ENCODE assay signal across 8 cellular contexts in the genomic region with DNA sequence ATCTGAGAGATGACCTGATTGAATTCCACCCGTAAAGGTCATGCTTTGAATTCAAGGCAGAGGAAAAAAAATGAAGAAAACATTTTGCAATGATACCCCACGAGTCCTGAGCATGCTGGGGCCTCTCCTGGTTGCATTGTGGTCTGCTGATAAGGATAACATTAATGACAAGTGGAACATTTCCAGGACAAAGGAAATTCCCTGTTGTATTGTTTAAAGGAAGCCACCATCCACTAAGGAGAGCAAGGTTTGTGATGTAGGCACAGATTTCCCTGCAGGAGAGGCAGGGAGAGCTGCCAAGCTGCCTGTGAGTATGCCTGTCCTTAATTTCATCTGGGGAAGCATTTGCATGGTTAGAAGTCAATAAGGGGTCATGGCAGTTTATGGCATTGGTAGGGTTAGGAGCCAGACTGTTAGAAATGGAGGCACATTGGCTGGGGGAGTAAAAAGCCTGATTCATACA. TPM values are rescaled to one million over a fixed set of nuclear protein-coding genes. Genes with fewer than 3 reads are reported as not detected.
DNase-seq lines count a peak whose midpoint lies in the region; ATAC-seq and TF ChIP-seq lines count a peak whose summit lies in the region.

No MANE protein-coding gene starts in this region.

- H3K9me3 Mint-ChIP-seq in GM23338 = 0 out of 3 replicates have a peak, but pooled peaks cover 3% of the 10 kb centered on the region

- no peaks in the 10 kb centered on the region for H3K36me3 Mint-ChIP-seq in GM23338 (ENCODE audit: low read depth)

- H3K27me3 Mint-ChIP-seq in GM23338 (ENCODE audit: insufficient read depth, low read depth, poor library complexity) = peaks cover 3% of the 10 kb centered on the region

- no peak for DNase-seq in GM23338 (ENCODE audit: low spot score)
- DNase-seq in SW480 (ENCODE audit: low spot score) = peak; percentile 23
- DNase-seq in glomerular endothelial cell (ENCODE audit: extremely low read depth, low read depth, low spot score) = peak; percentile 94
- DNase-seq in spleen = no peak
- no peak for DNase-seq in omental fat pad (ENCODE audit: low spot score)
- DNase-seq in C1 segment of cervical spinal cord (lab: John Stamatoyannopoulos, UW) = no peak

- H3K4me1 ChIP-seq in GM23338 (ENCODE audit: insufficient read depth) = peaks cover 59% of the 10 kb centered on the region
- peaks cover 91 to 100% (median 99%) of the 10 kb centered on the region in 6 donors for H3K4me1 ChIP-seq in spleen

- intact Hi-C loops in spleen (cut with DNase I; ENCODE audit: low total_unique reads) = no loop called here

- H3K4me3 ChIP-seq in GM23338 = no peak overlapping the region
- H3K4me3 ChIP-seq in spleen = peak overlapping the region in 2 of 8 donors; percentile 21 to 57

- no peak for TF ChIP-seq POLR2A in spleen (IDR thresholded peaks at IDR 0.05)

- no peak overlapping the region for H3K4me3 Mint-ChIP-seq in GM23338

- no peaks in the 10 kb centered on the region for H3K9me3 ChIP-seq in spleen

- no peaks in the 10 kb centered on the region for H3K27me3 ChIP-seq in GM23338 (ENCODE audit: insufficient read depth)
- no peaks in the 10 kb centered on the region for H3K27me3 ChIP-seq in spleen (replicated peaks in 1 of 7)

- ATAC-seq in GM23338 (peak; percentile 40; the same call in 2 of the 3 replicates), omental fat pad (ENCODE audit: low FRiP score) (no peak), GM18519 (IDR thresholded peaks at IDR 0.05; ENCODE audit: low FRiP score, unreplicated experiment) (no peak), HG03139 (IDR thresholded peaks at IDR 0.05; ENCODE audit: unreplicated experiment) (no peak)

- peak overlapping the region; percentile 36 for H3K4me2 ChIP-seq in GM23338

- H3K4me1 Mint-ChIP-seq in GM23338 = peaks cover 58% of the 10 kb centered on the region

- H3F3A ChIP-seq in GM23338 (replicated peaks; ENCODE audit: low read depth) = 0 out of 2 replicates have a peak, but pooled peaks cover 3% of the 10 kb centered on the region

- H3K36me3 ChIP-seq in GM23338 (ENCODE audit: insufficient read depth) = no peaks in the 10 kb centered on the region; the same call in 1 of the 2 replicates
- peaks cover 0 to 37% (median 0%) of the 10 kb centered on the region in 6 donors for H3K36me3 ChIP-seq in spleen

- WGBS in spleen, 5 donors = 11 to 42% (median 15%) methylated on average over 2 of the region's 2 CpGs

- no peak overlapping the region for H3K27ac Mint-ChIP-seq in GM23338

- no peaks in the 10 kb centered on the region for H3K79me2 ChIP-seq in GM23338 (replicated peaks; ENCODE audit: insufficient read depth)

- H2AFZ ChIP-seq in GM23338 = peak overlapping the region; percentile 29; the same call in 1 of the 2 replicates

- no peak for TF ChIP-seq CTCF in GM23338 (conservative IDR thresholded peaks at IDR 0.05; ENCODE audit: low read depth in 2 of 2)
- TF ChIP-seq CTCF in spleen (IDR thresholded peaks at IDR 0.05 in 8 of 11, conservative IDR thresholded peaks at IDR 0.05 in 3 of 11) = no peak
- TF ChIP-seq CTCF in omental fat pad (IDR thresholded peaks at IDR 0.05) = no peak

- H4K20me1 ChIP-seq in GM23338 (replicated peaks; ENCODE audit: insufficient read depth) = no peaks in the 10 kb centered on the region

- H3K27ac ChIP-seq in GM23338 (ENCODE audit: low read depth) = no peak overlapping the region
- peak overlapping the region; percentile 62 to 100 (median 90) for H3K27ac ChIP-seq in spleen

- H3K9me2 ChIP-seq in GM23338 (ENCODE audit: insufficient read depth) = peaks cover 13% of the 10 kb centered on the region; the same call in 1 of the 2 replicates

TF ChIP-seq in GM23338, 12 proteins besides CTCF, POLR2A, EP300 and RAD21 (continues in another document):
- TF ChIP-seq JUNB (IDR thresholded peaks at IDR 0.05; ENCODE audit: unreplicated experiment) = no peak
- TF ChIP-seq, protein P1, sequence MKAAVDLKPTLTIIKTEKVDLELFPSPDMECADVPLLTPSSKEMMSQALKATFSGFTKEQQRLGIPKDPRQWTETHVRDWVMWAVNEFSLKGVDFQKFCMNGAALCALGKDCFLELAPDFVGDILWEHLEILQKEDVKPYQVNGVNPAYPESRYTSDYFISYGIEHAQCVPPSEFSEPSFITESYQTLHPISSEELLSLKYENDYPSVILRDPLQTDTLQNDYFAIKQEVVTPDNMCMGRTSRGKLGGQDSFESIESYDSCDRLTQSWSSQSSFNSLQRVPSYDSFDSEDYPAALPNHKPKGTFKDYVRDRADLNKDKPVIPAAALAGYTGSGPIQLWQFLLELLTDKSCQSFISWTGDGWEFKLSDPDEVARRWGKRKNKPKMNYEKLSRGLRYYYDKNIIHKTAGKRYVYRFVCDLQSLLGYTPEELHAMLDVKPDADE (IDR thresholded peaks at IDR 0.05) = no peak
- no peak for TF ChIP-seq POLR2AphosphoS5 (IDR thresholded peaks at IDR 0.05; ENCODE audit: low read depth)
- TF ChIP-seq, protein P2, sequence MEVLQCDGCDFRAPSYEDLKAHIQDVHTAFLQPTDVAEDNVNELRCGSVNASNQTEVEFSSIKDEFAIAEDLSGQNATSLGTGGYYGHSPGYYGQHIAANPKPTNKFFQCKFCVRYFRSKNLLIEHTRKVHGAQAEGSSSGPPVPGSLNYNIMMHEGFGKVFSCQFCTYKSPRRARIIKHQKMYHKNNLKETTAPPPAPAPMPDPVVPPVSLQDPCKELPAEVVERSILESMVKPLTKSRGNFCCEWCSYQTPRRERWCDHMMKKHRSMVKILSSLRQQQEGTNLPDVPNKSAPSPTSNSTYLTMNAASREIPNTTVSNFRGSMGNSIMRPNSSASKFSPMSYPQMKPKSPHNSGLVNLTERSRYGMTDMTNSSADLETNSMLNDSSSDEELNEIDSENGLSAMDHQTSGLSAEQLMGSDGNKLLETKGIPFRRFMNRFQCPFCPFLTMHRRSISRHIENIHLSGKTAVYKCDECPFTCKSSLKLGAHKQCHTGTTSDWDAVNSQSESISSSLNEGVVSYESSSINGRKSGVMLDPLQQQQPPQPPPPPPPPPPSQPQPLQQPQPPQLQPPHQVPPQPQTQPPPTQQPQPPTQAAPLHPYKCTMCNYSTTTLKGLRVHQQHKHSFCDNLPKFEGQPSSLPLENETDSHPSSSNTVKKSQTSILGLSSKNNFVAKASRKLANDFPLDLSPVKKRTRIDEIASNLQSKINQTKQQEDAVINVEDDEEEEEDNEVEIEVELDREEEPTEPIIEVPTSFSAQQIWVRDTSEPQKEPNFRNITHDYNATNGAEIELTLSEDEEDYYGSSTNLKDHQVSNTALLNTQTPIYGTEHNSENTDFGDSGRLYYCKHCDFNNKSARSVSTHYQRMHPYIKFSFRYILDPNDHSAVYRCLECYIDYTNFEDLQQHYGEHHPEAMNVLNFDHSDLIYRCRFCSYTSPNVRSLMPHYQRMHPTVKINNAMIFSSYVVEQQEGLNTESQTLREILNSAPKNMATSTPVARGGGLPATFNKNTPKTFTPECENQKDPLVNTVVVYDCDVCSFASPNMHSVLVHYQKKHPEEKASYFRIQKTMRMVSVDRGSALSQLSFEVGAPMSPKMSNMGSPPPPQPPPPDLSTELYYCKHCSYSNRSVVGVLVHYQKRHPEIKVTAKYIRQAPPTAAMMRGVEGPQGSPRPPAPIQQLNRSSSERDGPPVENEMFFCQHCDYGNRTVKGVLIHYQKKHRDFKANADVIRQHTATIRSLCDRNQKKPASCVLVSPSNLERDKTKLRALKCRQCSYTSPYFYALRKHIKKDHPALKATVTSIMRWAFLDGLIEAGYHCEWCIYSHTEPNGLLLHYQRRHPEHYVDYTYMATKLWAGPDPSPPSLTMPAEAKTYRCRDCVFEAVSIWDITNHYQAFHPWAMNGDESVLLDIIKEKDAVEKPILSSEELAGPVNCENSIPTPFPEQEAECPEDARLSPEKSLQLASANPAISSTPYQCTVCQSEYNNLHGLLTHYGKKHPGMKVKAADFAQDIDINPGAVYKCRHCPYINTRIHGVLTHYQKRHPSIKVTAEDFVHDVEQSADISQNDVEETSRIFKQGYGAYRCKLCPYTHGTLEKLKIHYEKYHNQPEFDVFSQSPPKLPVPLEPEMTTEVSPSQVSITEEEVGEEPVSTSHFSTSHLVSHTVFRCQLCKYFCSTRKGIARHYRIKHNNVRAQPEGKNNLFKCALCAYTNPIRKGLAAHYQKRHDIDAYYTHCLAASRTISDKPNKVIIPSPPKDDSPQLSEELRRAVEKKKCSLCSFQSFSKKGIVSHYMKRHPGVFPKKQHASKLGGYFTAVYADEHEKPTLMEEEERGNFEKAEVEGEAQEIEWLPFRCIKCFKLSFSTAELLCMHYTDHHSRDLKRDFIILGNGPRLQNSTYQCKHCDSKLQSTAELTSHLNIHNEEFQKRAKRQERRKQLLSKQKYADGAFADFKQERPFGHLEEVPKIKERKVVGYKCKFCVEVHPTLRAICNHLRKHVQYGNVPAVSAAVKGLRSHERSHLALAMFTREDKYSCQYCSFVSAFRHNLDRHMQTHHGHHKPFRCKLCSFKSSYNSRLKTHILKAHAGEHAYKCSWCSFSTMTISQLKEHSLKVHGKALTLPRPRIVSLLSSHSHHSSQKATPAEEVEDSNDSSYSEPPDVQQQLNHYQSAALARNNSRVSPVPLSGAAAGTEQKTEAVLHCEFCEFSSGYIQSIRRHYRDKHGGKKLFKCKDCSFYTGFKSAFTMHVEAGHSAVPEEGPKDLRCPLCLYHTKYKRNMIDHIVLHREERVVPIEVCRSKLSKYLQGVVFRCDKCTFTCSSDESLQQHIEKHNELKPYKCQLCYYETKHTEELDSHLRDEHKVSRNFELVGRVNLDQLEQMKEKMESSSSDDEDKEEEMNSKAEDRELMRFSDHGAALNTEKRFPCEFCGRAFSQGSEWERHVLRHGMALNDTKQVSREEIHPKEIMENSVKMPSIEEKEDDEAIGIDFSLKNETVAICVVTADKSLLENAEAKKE (CRISPR knock-in tag; IDR thresholded peaks at IDR 0.05) = no peak
- no peak for TF ChIP-seq EZH2phosphoT487 (IDR thresholded peaks at IDR 0.05; ENCODE audit: unreplicated experiment)
- no peak for TF ChIP-seq ZNF331 (CRISPR knock-in tag; IDR thresholded peaks at IDR 0.05; ENCODE audit: low read depth)
- TF ChIP-seq CREB1 (CRISPR knock-in tag; IDR thresholded peaks at IDR 0.05; ENCODE audit: low read depth) = no peak
- TF ChIP-seq EZH2 (IDR thresholded peaks at IDR 0.05; ENCODE audit: low read depth, unreplicated experiment) = no peak
- TF ChIP-seq NANOG (IDR thresholded peaks at IDR 0.05; ENCODE audit: borderline replicate concordance) = no peak
- TF ChIP-seq STAT1 (IDR thresholded peaks at IDR 0.05; ENCODE audit: unreplicated experiment) = no peak

RNA-seq across cellular contexts. Expression of a gene that starts 21.9 kb away (rescaled TPM):
- 0.12 and 0.21 TPM in 2 replicates for total RNA-seq in GM23338 (2014; rRNA removed; shearing (Covaris generic))
- polyA plus RNA-seq in GM23338 (2016; fragmentation: Nextera tagmentation; extraction: Ambion mirVana) (0.16 and 0.31 TPM in 2 replicates), spleen (10 to 100 TPM; 45.8 to 74.2 (median 52.5) TPM)
- total RNA-seq in glomerular endothelial cell (78.0 and 89.2 TPM in 2 replicates), spleen (100 to 1,000 TPM; 125 to 270 (median 160) TPM), omental fat pad (100 to 1,000 TPM in 1 of 4 donors, 10 to 100 TPM in 3; 12.9 to 118 (median 50.4) TPM)

Comparison
In these comparisons a context has a peak if more than half of its experiments do, and no peak if none do; other contexts are left out.
1. DNase-seq: peak in SW480 (single experiment) and glomerular endothelial cell (single experiment); none in GM23338 (single experiment), spleen (single experiment), omental fat pad (single experiment) and C1 segment of cervical spinal cord (0 of 14).
2. RNA of a gene that starts 21.9 kb away (total RNA-seq): 125 to 270 TPM in spleen, 78.0 to 89.2 TPM in glomerular endothelial cell and 12.9 to 118 TPM in omental fat pad; 0.12 to 0.21 TPM in GM23338; every median in the first group is over 10 times any median in the second.